Comparison of ENCODE assay signal across 10 cellular contexts in the genomic region with DNA sequence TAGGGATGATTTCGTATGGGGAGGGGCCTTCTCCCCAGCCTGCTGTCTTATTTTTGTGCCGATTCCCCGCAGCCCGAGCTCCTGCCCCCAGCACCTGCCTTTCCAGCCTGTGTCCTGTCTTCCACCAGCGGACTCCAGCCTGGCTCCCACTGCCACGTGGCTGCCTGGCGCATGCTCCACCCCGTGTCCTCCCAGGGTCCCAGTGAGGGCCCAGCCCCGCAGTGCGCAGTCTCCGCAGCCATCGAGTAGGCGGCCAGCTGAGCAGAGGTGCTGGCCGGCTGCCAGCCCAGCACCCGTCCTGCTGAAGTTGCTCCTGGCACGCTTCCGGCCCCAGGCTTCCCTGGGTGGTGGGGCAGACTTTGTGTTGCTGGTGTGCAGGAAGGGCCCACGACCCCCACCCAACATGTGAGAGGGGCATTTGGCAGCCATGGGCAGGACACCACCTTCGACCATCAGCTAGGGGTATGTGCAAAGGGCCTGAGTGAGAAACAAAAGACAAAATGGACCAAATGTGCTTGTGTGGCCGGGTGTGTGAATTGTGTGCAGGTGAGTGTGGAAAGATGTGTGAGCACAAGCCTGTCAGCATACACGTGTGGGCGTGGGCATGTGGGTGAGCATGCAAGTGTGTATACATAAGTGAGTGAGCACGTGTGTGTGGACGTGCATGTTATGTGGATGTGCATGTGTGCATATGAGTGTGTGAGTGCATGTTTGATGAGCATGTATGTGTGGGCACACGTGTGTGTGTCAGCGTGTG. TPM values are rescaled to one million over a fixed set of nuclear protein-coding genes. Genes with fewer than 3 reads are reported as not detected.
DNase-seq lines count a peak whose midpoint lies in the region; ATAC-seq and TF ChIP-seq lines count a peak whose summit lies in the region.
"Had no signal": no experiment of that assay in that cellular context is flagged by ENCODE, and none has a peak within 500 bp of the region (broad histone marks: within the 10 kb centered on the region; RNA-seq: fewer than 3 reads in every experiment).

No MANE protein-coding gene starts in this region.

- no peak overlapping the region for H3K9ac ChIP-seq in SK-N-SH

- H3K9me2 ChIP-seq in SK-N-SH: no peaks in the 10 kb centered on the region

- 57% methylated on average over 25 of the region's 26 CpGs for WGBS in SK-N-SH (ENCODE audit: low lambda C conversion rate)

- no peaks in the 10 kb centered on the region for H3K79me2 ChIP-seq in SK-N-SH (ENCODE audit: insufficient read depth)

- H3K36me3 ChIP-seq in SK-N-SH (replicated peaks in 1 of 2; ENCODE audit: control insufficient read depth in 1 of 2, insufficient read depth in 2 of 2, low read length in 1 of 2) (no peaks in the 10 kb centered on the region), upper lobe of right lung (no peaks in the 10 kb centered on the region)

- H3K9me3 ChIP-seq in SK-N-SH (no peaks in the 10 kb centered on the region), upper lobe of right lung (no peaks in the 10 kb centered on the region)

- intact Hi-C loops in upper lobe of right lung (cut with DNase I): no loop called here

- CTCF ChIA-PET in SK-N-SH (lab: Yijun Ruan, JAX): interaction anchor here (0.9 to 2.7 kb wide), 3 partner anchors 26 to 55 kb away, joined by 3 to 9 read pairs (median 5); no protein-coding TSS in a partner anchor

- no peak overlapping the region for H2AFZ ChIP-seq in SK-N-SH (ENCODE audit: low read depth)

- no peaks in the 10 kb centered on the region for H4K20me1 ChIP-seq in SK-N-SH (ENCODE audit: insufficient read depth)

- POLR2A ChIA-PET in SK-N-SH (lab: Yijun Ruan, JAX): no interaction called here

- TF ChIP-seq CTCF in SK-N-SH (IDR thresholded peaks at IDR 0.05) (no peak), VCaP (conservative IDR thresholded peaks at IDR 0.05) (no peak), upper lobe of right lung (IDR thresholded peaks at IDR 0.05) (no peak)

- ATAC-seq in SK-N-SH treated with all-trans-retinoic acid at 6 μM for 48 hours: no peak
- peak; percentile 42 for ATAC-seq in upper lobe of right lung

- peaks cover 0 to 18% of the 10 kb centered on the region in 2 experiments; a peak in 2 of 4 replicates for H3K4me1 ChIP-seq in SK-N-SH (ENCODE audit: control insufficient read depth in 1 of 2, insufficient read depth in 2 of 2, low read depth in 1 of 2, low read length in 1 of 2)
- H3K4me1 ChIP-seq in upper lobe of right lung: peaks cover 12% of the 10 kb centered on the region

- no peaks in the 10 kb centered on the region for H3F3A ChIP-seq in SK-N-SH (replicated peaks; ENCODE audit: insufficient read depth)

- no peak for TF ChIP-seq EP300 in SK-N-SH (IDR thresholded peaks at IDR 0.05; ENCODE audit: borderline replicate concordance in 1 of 2, low read depth in 1 of 2, low read length in 1 of 2)

- peak; percentile 94 for DNase-seq in SK-N-SH
- peak; percentile 7 for DNase-seq in iris pigment epithelial cell (ENCODE audit: low read depth)
- peak; percentile 85 for DNase-seq in upper lobe of right lung
- DNase-seq in SW 1271 (lab: John Stamatoyannopoulos, UW): no peak
- DNase-seq in activated gamma-delta T cell treated with Interleukin-2 at 50 U/mL for 16 hours: no peak
- no peak for DNase-seq in pons (ENCODE audit: low spot score)
- DNase-seq: H9; stimulated activated CD4-positive, alpha-beta T cell treated with anti-CD3 and anti-CD28 coated beads, Interleukin-15, amount 100 ng/mL, for 24 hours had no signal

- no peak overlapping the region for H3K27ac ChIP-seq in SK-N-SH (ENCODE audit: low read depth in 2 of 2, low read length in 1 of 2)
- H3K27ac ChIP-seq in VCaP: peak overlapping the region; percentile 25; the same call in 1 of the 2 replicates
- H3K27ac ChIP-seq in upper lobe of right lung: no peak overlapping the region

- no peak overlapping the region for H3K4me2 ChIP-seq in SK-N-SH

- no peak for TF ChIP-seq RAD21 in SK-N-SH (IDR thresholded peaks at IDR 0.05; ENCODE audit: low read length)

- H3K4me3 ChIP-seq in SK-N-SH (ENCODE audit: low read depth in 2 of 2, low read length in 1 of 2) (no peak overlapping the region), upper lobe of right lung (no peak overlapping the region)

- no peaks in the 10 kb centered on the region for H3K27me3 ChIP-seq in SK-N-SH (ENCODE audit: insufficient read depth)
- H3K27me3 ChIP-seq in upper lobe of right lung: no peaks in the 10 kb centered on the region

TF ChIP-seq in SK-N-SH, 30 proteins besides CTCF, POLR2A, EP300 and RAD21:
- TF ChIP-seq MXI1 (IDR thresholded peaks at IDR 0.05; ENCODE audit: low read depth, low read length) (peak; percentile 83), CHD2 (IDR thresholded peaks at IDR 0.05; ENCODE audit: low read length, partially characterized antibody) (no peak), MEF2A (IDR thresholded peaks at IDR 0.05; ENCODE audit: borderline replicate concordance, low read depth) (no peak), NRF1 (IDR thresholded peaks at IDR 0.05; ENCODE audit: low read depth, low read length) (peak; percentile 61)

TF ChIP-seq in SK-N-SH treated with all-trans-retinoic acid at 6 μM for 48 hours, 23 proteins besides CTCF, POLR2A, EP300 and RAD21:
- TF ChIP-seq ZNF565 (CRISPR knock-in tag; conservative IDR thresholded peaks at IDR 0.05; ENCODE audit: low read depth): no peak
- TF ChIP-seq CSDC2 (CRISPR knock-in tag; IDR thresholded peaks at IDR 0.05): no peak
- TF ChIP-seq, protein P1, sequence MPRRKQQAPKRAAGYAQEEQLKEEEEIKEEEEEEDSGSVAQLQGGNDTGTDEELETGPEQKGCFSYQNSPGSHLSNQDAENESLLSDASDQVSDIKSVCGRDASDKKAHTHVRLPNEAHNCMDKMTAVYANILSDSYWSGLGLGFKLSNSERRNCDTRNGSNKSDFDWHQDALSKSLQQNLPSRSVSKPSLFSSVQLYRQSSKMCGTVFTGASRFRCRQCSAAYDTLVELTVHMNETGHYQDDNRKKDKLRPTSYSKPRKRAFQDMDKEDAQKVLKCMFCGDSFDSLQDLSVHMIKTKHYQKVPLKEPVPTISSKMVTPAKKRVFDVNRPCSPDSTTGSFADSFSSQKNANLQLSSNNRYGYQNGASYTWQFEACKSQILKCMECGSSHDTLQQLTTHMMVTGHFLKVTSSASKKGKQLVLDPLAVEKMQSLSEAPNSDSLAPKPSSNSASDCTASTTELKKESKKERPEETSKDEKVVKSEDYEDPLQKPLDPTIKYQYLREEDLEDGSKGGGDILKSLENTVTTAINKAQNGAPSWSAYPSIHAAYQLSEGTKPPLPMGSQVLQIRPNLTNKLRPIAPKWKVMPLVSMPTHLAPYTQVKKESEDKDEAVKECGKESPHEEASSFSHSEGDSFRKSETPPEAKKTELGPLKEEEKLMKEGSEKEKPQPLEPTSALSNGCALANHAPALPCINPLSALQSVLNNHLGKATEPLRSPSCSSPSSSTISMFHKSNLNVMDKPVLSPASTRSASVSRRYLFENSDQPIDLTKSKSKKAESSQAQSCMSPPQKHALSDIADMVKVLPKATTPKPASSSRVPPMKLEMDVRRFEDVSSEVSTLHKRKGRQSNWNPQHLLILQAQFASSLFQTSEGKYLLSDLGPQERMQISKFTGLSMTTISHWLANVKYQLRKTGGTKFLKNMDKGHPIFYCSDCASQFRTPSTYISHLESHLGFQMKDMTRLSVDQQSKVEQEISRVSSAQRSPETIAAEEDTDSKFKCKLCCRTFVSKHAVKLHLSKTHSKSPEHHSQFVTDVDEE (CRISPR knock-in tag; IDR thresholded peaks at IDR 0.05): no peak
- TF ChIP-seq, protein P2, sequence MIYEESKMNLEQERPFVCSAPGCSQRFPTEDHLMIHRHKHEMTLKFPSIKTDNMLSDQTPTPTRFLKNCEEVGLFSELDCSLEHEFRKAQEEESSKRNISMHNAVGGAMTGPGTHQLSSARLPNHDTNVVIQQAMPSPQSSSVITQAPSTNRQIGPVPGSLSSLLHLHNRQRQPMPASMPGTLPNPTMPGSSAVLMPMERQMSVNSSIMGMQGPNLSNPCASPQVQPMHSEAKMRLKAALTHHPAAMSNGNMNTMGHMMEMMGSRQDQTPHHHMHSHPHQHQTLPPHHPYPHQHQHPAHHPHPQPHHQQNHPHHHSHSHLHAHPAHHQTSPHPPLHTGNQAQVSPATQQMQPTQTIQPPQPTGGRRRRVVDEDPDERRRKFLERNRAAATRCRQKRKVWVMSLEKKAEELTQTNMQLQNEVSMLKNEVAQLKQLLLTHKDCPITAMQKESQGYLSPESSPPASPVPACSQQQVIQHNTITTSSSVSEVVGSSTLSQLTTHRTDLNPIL (CRISPR knock-in tag; IDR thresholded peaks at IDR 0.05; ENCODE audit: low read depth): no peak
- TF ChIP-seq PPARA (CRISPR knock-in tag; IDR thresholded peaks at IDR 0.05; ENCODE audit: borderline replicate concordance): no peak
- TF ChIP-seq ZC3H10 (CRISPR knock-in tag; IDR thresholded peaks at IDR 0.05): no peak
- no peak for TF ChIP-seq GLIS3 (CRISPR knock-in tag; IDR thresholded peaks at IDR 0.05)
- no peak for TF ChIP-seq ZFP3 (CRISPR knock-in tag; IDR thresholded peaks at IDR 0.05)
- TF ChIP-seq, protein P3, sequence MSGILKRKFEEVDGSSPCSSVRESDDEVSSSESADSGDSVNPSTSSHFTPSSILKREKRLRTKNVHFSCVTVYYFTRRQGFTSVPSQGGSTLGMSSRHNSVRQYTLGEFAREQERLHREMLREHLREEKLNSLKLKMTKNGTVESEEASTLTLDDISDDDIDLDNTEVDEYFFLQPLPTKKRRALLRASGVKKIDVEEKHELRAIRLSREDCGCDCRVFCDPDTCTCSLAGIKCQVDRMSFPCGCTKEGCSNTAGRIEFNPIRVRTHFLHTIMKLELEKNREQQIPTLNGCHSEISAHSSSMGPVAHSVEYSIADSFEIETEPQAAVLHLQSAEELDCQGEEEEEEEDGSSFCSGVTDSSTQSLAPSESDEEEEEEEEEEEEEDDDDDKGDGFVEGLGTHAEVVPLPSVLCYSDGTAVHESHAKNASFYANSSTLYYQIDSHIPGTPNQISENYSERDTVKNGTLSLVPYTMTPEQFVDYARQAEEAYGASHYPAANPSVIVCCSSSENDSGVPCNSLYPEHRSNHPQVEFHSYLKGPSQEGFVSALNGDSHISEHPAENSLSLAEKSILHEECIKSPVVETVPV (CRISPR knock-in tag; IDR thresholded peaks at IDR 0.05): no peak
- TF ChIP-seq TOX (CRISPR knock-in tag; IDR thresholded peaks at IDR 0.05; ENCODE audit: borderline replicate concordance): no peak
- no peak for TF ChIP-seq TCF4 (CRISPR knock-in tag; IDR thresholded peaks at IDR 0.05; ENCODE audit: borderline replicate concordance)
- no peak for TF ChIP-seq SNAI2 (CRISPR knock-in tag; IDR thresholded peaks at IDR 0.05)
- TF ChIP-seq ARNTL (CRISPR knock-in tag; IDR thresholded peaks at IDR 0.05; ENCODE audit: borderline replicate concordance, low read depth): no peak
TF ChIP-seq in SK-N-SH treated with all-trans-retinoic acid at 6 μM for 48 hours: peak in this region for 0.

RNA-seq across cellular contexts. Expression of a gene that starts 55.9 kb away (rescaled TPM):
- 0.23 and 0.39 TPM in 2 replicates for polyA plus RNA-seq in SK-N-SH (2012; rRNA removed)
- 0.12 and 0.47 TPM in 2 replicates for polyA plus RNA-seq in SK-N-SH (2012; cell fraction: cytosol; rRNA removed)
- polyA plus RNA-seq in SK-N-SH (2012; cell fraction: nucleus; rRNA removed): 0.20 and 0.26 TPM in 2 replicates
- total RNA-seq in upper lobe of right lung: 9.8 TPM

Comparison
In these comparisons a context has a peak if more than half of its experiments do, and no peak if none do; other contexts are left out.
1. DNase-seq: peak in SK-N-SH (single experiment), iris pigment epithelial cell (single experiment) and upper lobe of right lung (single experiment); none in SW 1271 (0 of 2), activated gamma-delta T cell treated with Interleukin-2 at 50 U/mL for 16 hours (single experiment) and pons (single experiment).